ENCODE assay signal across 1 cellular context in genomic region chr3:45656575-45657363, GRCh38.
TF ChIP-seq lines count a peak whose summit lies in the region.

No MANE protein-coding gene starts in this region.

TF ChIP-seq in K562, 482 proteins besides CTCF, POLR2A, EP300 and RAD21 (continued from another document and continues in another):
- TF ChIP-seq NCOA2 (IDR thresholded peaks at IDR 0.05; ENCODE audit: partially characterized antibody in 2 of 2) (no peak), HINFP (tag; conservative IDR thresholded peaks at IDR 0.05; ENCODE audit: low read depth) (no peak), TRIM24 (IDR thresholded peaks at IDR 0.05) (peak; percentile 12 to 37; a peak in 1 of 4 replicates), ZFP30 (CRISPR knock-in tag; IDR thresholded peaks at IDR 0.05; ENCODE audit: borderline replicate concordance) (no peak), ZNF184 (CRISPR knock-in tag; IDR thresholded peaks at IDR 0.05) (no peak), SMARCB1 (IDR thresholded peaks at IDR 0.05; ENCODE audit: insufficient read length, low read depth) (no peak), KAT8 (IDR thresholded peaks at IDR 0.05; ENCODE audit: low read depth) (no peak), CREBBP (IDR thresholded peaks at IDR 0.05; ENCODE audit: low read depth, low read length) (no peak), MAFF (IDR thresholded peaks at IDR 0.05; ENCODE audit: low read length) (no peak), NONO (IDR thresholded peaks at IDR 0.05; ENCODE audit: low read depth in 2 of 2, low read length in 1 of 2) (no peak; a peak in 1 of 4 replicates), JUND (IDR thresholded peaks at IDR 0.05; ENCODE audit: borderline replicate concordance, low read depth, low read length) (peak; percentile 51; the same call in 1 of the 2 replicates), JUND (tag; IDR thresholded peaks at IDR 0.05; ENCODE audit: borderline replicate concordance, low read depth, low read length) (no peak; the same call in 2 of the 3 replicates), SAFB2 (IDR thresholded peaks at IDR 0.05; ENCODE audit: borderline replicate concordance, low read depth, low read length, severe bottlenecking) (no peak), SREBF2 (CRISPR knock-in tag; IDR thresholded peaks at IDR 0.05) (no peak), ILK (tag; IDR thresholded peaks at IDR 0.05; ENCODE audit: borderline replicate concordance, low read depth) (no peak), CREM (IDR thresholded peaks at IDR 0.05; ENCODE audit: low read depth) (peak; percentile 31; the same call in 1 of the 2 replicates), ZKSCAN1 (IDR thresholded peaks at IDR 0.05; ENCODE audit: low read depth, low read length) (peak; percentile 35; the same call in 1 of the 2 replicates), ID3 (CRISPR knock-in tag; IDR thresholded peaks at IDR 0.05) (no peak), ID3 (tag; IDR thresholded peaks at IDR 0.05) (0 out of 2 replicates have a peak, but pooled peaks have one; percentile 28), HMBOX1 (IDR thresholded peaks at IDR 0.05) (no peak), BRF2 (IDR thresholded peaks at IDR 0.05; ENCODE audit: borderline replicate concordance, insufficient read depth, insufficient read length) (no peak), POLR3G (IDR thresholded peaks at IDR 0.05; ENCODE audit: extremely low read depth, insufficient read length, insufficient replicate concordance) (no peak), THAP7 (CRISPR knock-in tag; IDR thresholded peaks at IDR 0.05) (no peak), ZNF224 (CRISPR knock-in tag; IDR thresholded peaks at IDR 0.05) (no peak), DMBX1 (CRISPR knock-in tag; IDR thresholded peaks at IDR 0.05; ENCODE audit: borderline replicate concordance) (no peak), ZNF79 (CRISPR knock-in tag; IDR thresholded peaks at IDR 0.05; ENCODE audit: low read depth) (no peak), CHD2 (IDR thresholded peaks at IDR 0.05; ENCODE audit: low read depth, low read length) (no peak), IRF1 (CRISPR knock-in tag; IDR thresholded peaks at IDR 0.05; ENCODE audit: borderline replicate concordance) (no peak), MIER1 (IDR thresholded peaks at IDR 0.05; ENCODE audit: low read depth) (peak; percentile 66), ZNF407 (IDR thresholded peaks at IDR 0.05; ENCODE audit: low read depth) (no peak), ZFP36 (IDR thresholded peaks at IDR 0.05; ENCODE audit: low read depth, low read length, partially characterized antibody) (peak; percentile 13), E2F3 (CRISPR knock-in tag; IDR thresholded peaks at IDR 0.05) (no peak), FOXK2 (conservative IDR thresholded peaks at IDR 0.05 in 1 of 2, IDR thresholded peaks at IDR 0.05 in 1 of 2; ENCODE audit: low read depth in 2 of 2) (peak; percentile 96), ZBTB26 (CRISPR knock-in tag; IDR thresholded peaks at IDR 0.05) (no peak), ZNF639 (CRISPR knock-in tag; conservative IDR thresholded peaks at IDR 0.05 in 1 of 2, IDR thresholded peaks at IDR 0.05 in 1 of 2) (no peak), CUX1 (CRISPR knock-in tag; IDR thresholded peaks at IDR 0.05) (no peak), TCF7L2 (IDR thresholded peaks at IDR 0.05; ENCODE audit: low read depth, low read length) (no peak), GTF2E2 (tag; IDR thresholded peaks at IDR 0.05) (no peak), ZNF347 (CRISPR knock-in tag; IDR thresholded peaks at IDR 0.05; ENCODE audit: low read depth) (no peak)
